In genomic region chr4:8534129-8534528, GRCh38 we compare ENCODE assay signal across 9 cellular contexts. TPM values are rescaled to one million over a fixed set of nuclear protein-coding genes. Genes with fewer than 3 reads are reported as not detected.
A peak's percentile ranks its signal among the peaks of the same experiment; 100 is the strongest.
DNase-seq lines count a peak whose midpoint lies in the region; ATAC-seq and TF ChIP-seq lines count a peak whose summit lies in the region.
"Had no signal": no experiment of that assay in that cellular context is flagged by ENCODE, and none has a peak within 500 bp of the region (broad histone marks: within the 10 kb centered on the region; RNA-seq: fewer than 3 reads in every experiment).

No MANE protein-coding gene starts in this region.

- ATAC-seq in GM19455 (IDR thresholded peaks at IDR 0.05; ENCODE audit: unreplicated experiment) = peak; percentile 74
- ATAC-seq in HG03460 (IDR thresholded peaks at IDR 0.05; ENCODE audit: unreplicated experiment) = peak; percentile 77

- peak overlapping the region; percentile 73 for H3K27ac ChIP-seq in duodenal mucosa (ENCODE audit: low read depth, low read length)

- TF ChIP-seq CTCF in AG10803 (conservative IDR thresholded peaks at IDR 0.05; ENCODE audit: low read length) (no peak), progenitor cell of endocrine pancreas (IDR thresholded peaks at IDR 0.05; ENCODE audit: unreplicated experiment) (no peak)

- CTCF ChIA-PET in activated CD4-positive, alpha-beta memory T cell treated with anti-CD3 and anti-CD28 coated beads, Interleukin-2, amount 10 ng/mL, durations not matched to agents 7 days and 5 days (lab: Charles Lee) = no interaction called here

- peaks cover 22 to 23% of the 10 kb centered on the region in 2 donors for H3K4me1 ChIP-seq in duodenal mucosa (ENCODE audit: control insufficient read depth in 1 of 2, insufficient read depth in 2 of 2, low read length in 2 of 2)

- H3K4me1 Mint-ChIP-seq in progenitor cell of endocrine pancreas (ENCODE audit: low read depth) = peaks cover 32% of the 10 kb centered on the region
- no peaks in the 10 kb centered on the region for H3K4me1 Mint-ChIP-seq in activated CD4-positive, alpha-beta memory T cell treated with anti-CD3 and anti-CD28 coated beads, Interleukin-2, amount 10 ng/mL, durations not matched to agents 7 days and 5 days

- no peaks in the 10 kb centered on the region for H3K27me3 Mint-ChIP-seq in progenitor cell of endocrine pancreas
- peaks cover 3% of the 10 kb centered on the region for H3K27me3 Mint-ChIP-seq in activated CD4-positive, alpha-beta memory T cell treated with anti-CD3 and anti-CD28 coated beads, Interleukin-2, amount 10 ng/mL, durations not matched to agents 7 days and 5 days

- no peak overlapping the region for H3K9ac ChIP-seq in duodenal mucosa (ENCODE audit: low read depth in 1 of 2, low read length in 2 of 2)

- peak overlapping the region; percentile 25 for H3K4me3 Mint-ChIP-seq in progenitor cell of endocrine pancreas (ENCODE audit: low read depth)
- H3K4me3 Mint-ChIP-seq in activated CD4-positive, alpha-beta memory T cell treated with anti-CD3 and anti-CD28 coated beads, Interleukin-2, amount 10 ng/mL, durations not matched to agents 7 days and 5 days = no peak overlapping the region
- H3K4me3 Mint-ChIP-seq: activated T-cell treated with anti-CD3 and anti-CD28 coated beads, Interleukin-2, amount 50 U/mL, for 72 hours had no signal

- H3K4me3 ChIP-seq in AG10803 (ENCODE audit: low read length) (no peak overlapping the region), duodenal mucosa (ENCODE audit: low read depth in 1 of 2, low read length in 2 of 2) (peak overlapping the region; percentile 38 to 51)

- peak overlapping the region; percentile 95 for H3K27ac Mint-ChIP-seq in progenitor cell of endocrine pancreas
- H3K27ac Mint-ChIP-seq in activated CD4-positive, alpha-beta memory T cell treated with anti-CD3 and anti-CD28 coated beads, Interleukin-2, amount 10 ng/mL, durations not matched to agents 7 days and 5 days = no peak overlapping the region
- H3K27ac Mint-ChIP-seq: activated T-cell treated with anti-CD3 and anti-CD28 coated beads, Interleukin-2, amount 50 U/mL, for 72 hours had no signal

- no peaks in the 10 kb centered on the region for H3K36me3 ChIP-seq in duodenal mucosa (ENCODE audit: control insufficient read depth in 1 of 2, insufficient read depth in 2 of 2, low read length in 2 of 2)

- no peaks in the 10 kb centered on the region for H3K36me3 Mint-ChIP-seq in progenitor cell of endocrine pancreas (ENCODE audit: insufficient read depth)
- peaks cover 2% of the 10 kb centered on the region for H3K36me3 Mint-ChIP-seq in activated CD4-positive, alpha-beta memory T cell treated with anti-CD3 and anti-CD28 coated beads, Interleukin-2, amount 10 ng/mL, durations not matched to agents 7 days and 5 days (ENCODE audit: low read depth)

- H3K27me3 ChIP-seq in duodenal mucosa (ENCODE audit: control insufficient read depth in 1 of 2, insufficient read depth in 2 of 2, low read length in 2 of 2) = no peaks in the 10 kb centered on the region

- POLR2A ChIA-PET in activated CD4-positive, alpha-beta memory T cell treated with anti-CD3 and anti-CD28 coated beads, Interleukin-2, amount 10 ng/mL, durations not matched to agents 7 days and 5 days (lab: Charles Lee) = no interaction called here

- no peaks in the 10 kb centered on the region for H3K9me3 ChIP-seq in duodenal mucosa (ENCODE audit: control insufficient read depth in 1 of 2, low read length in 2 of 2)

- peaks cover 13% of the 10 kb centered on the region for H3K9me3 Mint-ChIP-seq in progenitor cell of endocrine pancreas (ENCODE audit: low read depth)
- H3K9me3 Mint-ChIP-seq in activated CD4-positive, alpha-beta memory T cell treated with anti-CD3 and anti-CD28 coated beads, Interleukin-2, amount 10 ng/mL, durations not matched to agents 7 days and 5 days = peaks cover 15% of the 10 kb centered on the region

- DNase-seq in AG10803 (ENCODE audit: low read depth) (peak; percentile 37), progenitor cell of endocrine pancreas (ENCODE audit: low spot score, unreplicated experiment) (peak; percentile 25), SK-N-DZ (ENCODE audit: low spot score) (no peak), NCI-H69 (lab: John Stamatoyannopoulos, UW) (no peak)
- DNase-seq in activated CD4-positive, alpha-beta memory T cell treated with anti-CD3 and anti-CD28 coated beads, Interleukin-2, amount 10 ng/mL, durations not matched to agents 7 days and 5 days = no peak
- DNase-seq: activated T-cell treated with anti-CD3 and anti-CD28 coated beads, Interleukin-2, amount 50 U/mL, for 72 hours had no signal

RNA-seq across cellular contexts. Expression of gene GPR78, which starts 46.1 kb away (rescaled TPM):
- 0.31 TPM in 1 of 2 replicates, not detected in the other for total RNA-seq in progenitor cell of endocrine pancreas
- under 1 TPM; 0.08 to 0.13 TPM for total RNA-seq in activated CD4-positive, alpha-beta memory T cell treated with anti-CD3 and anti-CD28 coated beads, Interleukin-2, amount 10 ng/mL, durations not matched to agents 7 days and 5 days
- polyA plus RNA-seq in SK-N-DZ (2014; cell fraction: cytosol; rRNA removed) = not detected in 2 replicates
- 0.03 TPM in 1 of 2 replicates, not detected in the other for polyA plus RNA-seq in SK-N-DZ (2014; cell fraction: nucleus; rRNA removed)
- total RNA-seq: activated T-cell treated with anti-CD3 and anti-CD28 coated beads, Interleukin-2, amount 50 U/mL, for 72 hours had no signal

RNA-seq across cellular contexts. Expression of gene CPZ, which starts 58.4 kb away (rescaled TPM):
- total RNA-seq in progenitor cell of endocrine pancreas = 0.19 and 0.29 TPM in 2 replicates
- under 1 TPM; 0.48 to 0.75 TPM for total RNA-seq in activated CD4-positive, alpha-beta memory T cell treated with anti-CD3 and anti-CD28 coated beads, Interleukin-2, amount 10 ng/mL, durations not matched to agents 7 days and 5 days
- 0.39 and 1.0 TPM in 2 replicates for polyA plus RNA-seq in SK-N-DZ (2014; cell fraction: cytosol; rRNA removed)
- polyA plus RNA-seq in SK-N-DZ (2014; cell fraction: nucleus; rRNA removed) = 0.65 and 1.9 TPM in 2 replicates
- total RNA-seq: activated T-cell treated with anti-CD3 and anti-CD28 coated beads, Interleukin-2, amount 50 U/mL, for 72 hours had no signal

Comparison
In these comparisons a context has a peak if more than half of its experiments do, and no peak if none do; other contexts are left out.
1. DNase-seq: peak in AG10803 (single experiment) and progenitor cell of endocrine pancreas (single experiment); none in activated CD4-positive, alpha-beta memory T cell treated with anti-CD3 and anti-CD28 coated beads, Interleukin-2, amount 10 ng/mL, durations not matched to agents 7 days and 5 days (single experiment), SK-N-DZ (single experiment) and NCI-H69 (single experiment).